1 cellular context compared by ENCODE assay signal in the genomic region with DNA sequence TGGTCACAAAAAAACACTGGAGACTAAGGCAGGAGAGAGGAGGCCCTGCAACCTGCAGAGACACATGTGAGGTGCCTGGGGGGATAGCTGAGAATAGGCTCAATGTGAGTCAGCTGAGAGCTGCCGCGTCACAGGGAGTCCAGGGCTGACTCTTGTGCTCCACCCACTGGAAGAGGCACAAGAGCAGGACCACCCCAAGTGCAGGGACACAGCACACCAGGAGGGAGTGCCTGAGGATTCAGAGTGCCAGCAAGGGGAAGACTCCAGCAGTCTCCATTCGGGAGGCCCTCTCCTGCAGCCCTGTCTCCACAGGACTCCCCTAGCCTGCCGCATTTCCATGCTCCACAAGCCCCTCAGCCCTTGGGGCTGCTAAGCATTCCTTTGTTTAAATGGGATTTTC.
TF ChIP-seq lines count a peak whose summit lies in the region.

No MANE protein-coding gene starts in this region.

TF ChIP-seq in H1, 55 proteins besides CTCF, POLR2A, EP300 and RAD21 (continued from another document):
- TF ChIP-seq SIX5 (IDR thresholded peaks at IDR 0.05; ENCODE audit: low read depth, low read length), result no peak
